Comparison of ENCODE assay signal across 8 cellular contexts in the genomic region with DNA sequence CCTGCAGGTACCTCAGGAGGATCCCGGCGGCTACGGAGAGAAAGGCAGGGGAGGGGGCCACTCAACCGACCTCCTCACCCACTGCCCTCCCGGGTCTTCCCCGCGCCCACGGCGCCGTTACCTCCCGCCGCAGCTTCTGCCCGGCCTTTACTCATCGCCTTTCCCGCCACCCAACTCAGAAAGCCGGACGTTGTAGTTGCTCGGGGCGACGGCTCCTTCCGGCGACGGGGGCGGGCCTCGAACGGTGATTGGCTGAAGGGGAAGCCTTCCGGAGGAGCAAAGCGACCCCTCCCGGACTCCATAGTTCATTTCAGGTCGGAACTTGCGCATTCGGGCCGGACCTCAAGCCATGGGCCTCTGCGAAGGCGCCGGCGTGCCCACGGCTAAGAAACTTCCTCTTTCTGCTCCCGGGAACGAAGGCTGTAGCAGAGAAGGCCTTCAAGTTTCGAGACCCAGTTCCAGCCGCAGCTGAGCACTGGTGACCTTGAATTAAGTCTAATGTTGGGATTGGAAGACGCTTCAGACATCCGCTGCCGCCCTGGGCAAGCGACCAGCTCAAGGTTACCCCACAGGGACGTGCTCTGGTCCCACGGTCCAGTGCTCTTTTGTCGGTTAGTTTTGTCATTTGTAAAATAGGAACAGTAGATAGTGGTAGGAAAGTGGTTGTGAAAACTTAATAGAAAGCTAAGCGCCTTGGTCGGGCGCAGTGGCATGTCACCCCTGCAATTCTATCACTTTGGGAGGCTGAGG. TPM values are rescaled to one million over a fixed set of nuclear protein-coding genes. Genes with fewer than 3 reads are reported as not detected.
A peak's percentile ranks its signal among the peaks of the same experiment; 100 is the strongest.
DNase-seq lines count a peak whose midpoint lies in the region; ATAC-seq and TF ChIP-seq lines count a peak whose summit lies in the region.

PSMC3IP (minus strand) TSS at position 198 of the 750 bp plus-strand sequence; CDS start at position 155, 43 bp downstream.

- ATAC-seq in GM21619 (IDR thresholded peaks at IDR 0.05; ENCODE audit: unreplicated experiment): peak; percentile 56

- H3K4me1 ChIP-seq in KMS-11 (ENCODE audit: low read depth, poor library complexity, severe bottlenecking): peaks cover 65% of the 10 kb centered on the region
- H3K4me1 ChIP-seq in mucosa of rectum (ENCODE audit: control insufficient read depth in 2 of 2, insufficient read depth in 2 of 2, low read length in 2 of 2): peaks cover 14 to 19% of the 10 kb centered on the region in 2 donors

- H3K9me3 ChIP-seq in mucosa of rectum (ENCODE audit: control insufficient read depth in 2 of 2, low read length in 2 of 2): no peaks in the 10 kb centered on the region

- DNase-seq in DMS79 (lab: John Stamatoyannopoulos, UW) (peak; percentile 87), erythroblast (lab: John Stamatoyannopoulos, UW) (peak; percentile 96 to 97)
- DNase-seq in activated T-cell treated with anti-CD3 and anti-CD28 coated beads, Interleukin-2, amount 50 U/mL, for 1 hour: peak; percentile 88
- DNase-seq in stimulated activated CD8-positive, alpha-beta memory T cell treated with anti-CD3 and anti-CD28 coated beads, Interleukin-4, amount 100 ng/mL, for 4 hours (ENCODE audit: low read depth in 2 of 2, low spot score in 1 of 2): peak; percentile 80 to 81

- TF ChIP-seq POLR2A in erythroblast (IDR thresholded peaks at IDR 0.05; ENCODE audit: low read length): peak; percentile 85

- TF ChIP-seq CTCF in KMS-11 (conservative IDR thresholded peaks at IDR 0.05; ENCODE audit: low read depth, low read length): no peak

- peaks cover 17% of the 10 kb centered on the region; the same call in 1 of the 2 replicates for H3K79me2 ChIP-seq in KMS-11 (ENCODE audit: insufficient read depth, low read depth)

- H4K20me1 ChIP-seq in KMS-11 (ENCODE audit: insufficient read depth): no peaks in the 10 kb centered on the region

- peaks cover 5% of the 10 kb centered on the region; the same call in 1 of the 2 replicates for H3K36me3 ChIP-seq in KMS-11 (ENCODE audit: insufficient read depth)
- peaks cover 40 to 41% of the 10 kb centered on the region in 2 donors for H3K36me3 ChIP-seq in mucosa of rectum (ENCODE audit: control insufficient read depth in 2 of 2, insufficient read depth in 2 of 2, low read length in 2 of 2)

- H3K27ac ChIP-seq in KMS-11 (peak within 1 kb of the TSS; percentile 90), mucosa of rectum (ENCODE audit: low read depth in 2 of 2, low read length in 2 of 2) (peak within 1 kb of the TSS; percentile 87 to 93)

- no peak within 1 kb of the TSS for H3K4me3 ChIP-seq in KMS-11 (IDR thresholded peaks at IDR 0.05; ENCODE audit: insufficient read depth, low read depth, low read length)
- H3K4me3 ChIP-seq in mucosa of rectum (ENCODE audit: low read length in 2 of 2): peak within 1 kb of the TSS; percentile 83 to 97

- H3K9ac ChIP-seq in KMS-11 (peak within 1 kb of the TSS; percentile 73), mucosa of rectum (ENCODE audit: low read depth in 1 of 2, low read length in 2 of 2) (peak within 1 kb of the TSS; percentile 80 to 94)

- H3K4me2 ChIP-seq in KMS-11: peak within 1 kb of the TSS; percentile 94

- H3K27me3 ChIP-seq in KMS-11 (ENCODE audit: insufficient read depth, low read depth): no peaks in the 10 kb centered on the region
- H3K27me3 ChIP-seq in mucosa of rectum (ENCODE audit: control insufficient read depth in 2 of 2, insufficient read depth in 2 of 2, low read length in 2 of 2): no peaks in the 10 kb centered on the region

- peak within 1 kb of the TSS; percentile 58; the same call in 1 of the 2 replicates for H2AFZ ChIP-seq in KMS-11 (ENCODE audit: low read depth)

TF ChIP-seq in PFSK-1, 5 proteins besides CTCF, POLR2A, EP300 and RAD21:
- TF ChIP-seq REST (IDR thresholded peaks at IDR 0.05; ENCODE audit: insufficient read depth in 1 of 2, low read depth in 2 of 2, low read length in 2 of 2): no peak
- TF ChIP-seq TAF1 (IDR thresholded peaks at IDR 0.05; ENCODE audit: borderline replicate concordance, insufficient read depth, low read length): peak; percentile 77
- peak; percentile 72; the same call in 1 of the 2 replicates for TF ChIP-seq POLR2AphosphoS5 (IDR thresholded peaks at IDR 0.05; ENCODE audit: low read depth, low read length)
- peak; percentile 68; the same call in 1 of the 2 replicates for TF ChIP-seq SIN3A (IDR thresholded peaks at IDR 0.05; ENCODE audit: borderline replicate concordance, insufficient read depth, low read length)
- TF ChIP-seq FOXP2 (optimal IDR thresholded peaks at IDR 0.05; ENCODE audit: borderline replicate concordance, extremely low read depth, extremely low read length, insufficient read depth): peak; percentile 20

RNA-seq across cellular contexts. Expression of gene PSMC3IP, which starts in this region (rescaled TPM):
- polyA plus RNA-seq in PFSK-1 (2012; ENCODE audit: insufficient read length, low read depth): 26.1 TPM
